In the genomic region with DNA sequence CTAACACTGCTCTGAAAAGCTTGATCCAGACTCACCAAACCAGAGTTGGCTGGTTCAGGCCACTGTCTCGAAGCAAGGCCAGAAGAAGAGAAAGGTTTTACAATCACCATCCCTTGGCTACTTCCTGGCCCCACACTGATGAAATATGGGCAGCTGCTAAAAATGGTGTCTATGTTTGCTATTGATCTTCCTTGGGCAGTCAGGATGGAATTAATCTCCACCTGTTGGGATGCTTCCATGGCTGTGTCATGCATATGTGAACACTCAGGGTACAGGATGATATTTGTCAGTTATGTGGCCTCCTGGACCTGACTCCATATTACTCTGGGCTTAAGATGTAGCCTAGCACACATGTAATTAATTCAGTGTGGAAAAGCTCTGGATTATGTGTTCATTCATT, we compare ENCODE assay signal across 18 cellular contexts.
DNase-seq lines count a peak whose midpoint lies in the region; TF ChIP-seq lines count a peak whose summit lies in the region.
"Had no signal": no experiment of that assay in that cellular context is flagged by ENCODE, and none has a peak within 500 bp of the region (broad histone marks: within the 10 kb centered on the region; RNA-seq: fewer than 3 reads in every experiment).

No MANE protein-coding gene starts in this region.

- POLR2A ChIA-PET in Caco-2 (lab: Charles Lee): no interaction called here

- CTCF ChIA-PET in Caco-2 (lab: Charles Lee): interaction anchor here (1.1 to 2.0 kb wide), 2 partner anchors 18 to 62 kb away, joined by 3 to 6 read pairs; a partner anchor contains a TSS

- H3K36me3 Mint-ChIP-seq in Caco-2 (ENCODE audit: insufficient read depth, unreplicated experiment): peaks cover 6% of the 10 kb centered on the region
- peaks cover 24% of the 10 kb centered on the region for H3K36me3 Mint-ChIP-seq in dendritic cell treated with granulocyte-macrophage colony-stimulating factor and Interleukin-4, amounts not matched to agents 40 ng/mL and 50 ng/mL, for 4 days (ENCODE audit: low read depth)
- H3K36me3 Mint-ChIP-seq: CD8-positive, alpha-beta T cell had no signal

- BruUV-seq in Caco-2 (replicated peaks; lab: Mats Ljungman, UMichigan): no TSS peak

- H3K4me1 ChIP-seq in Caco-2 (peaks cover 49% of the 10 kb centered on the region), SJCRH30 (peaks cover 15% of the 10 kb centered on the region)

- H3K27me3 ChIP-seq in Caco-2 (replicated peaks; ENCODE audit: control insufficient read depth, insufficient read depth, low read length) (no peaks in the 10 kb centered on the region), SJCRH30 (no peaks in the 10 kb centered on the region)

- H3K36me3 ChIP-seq in Caco-2 (ENCODE audit: control insufficient read depth, insufficient read depth, low read length) (no peaks in the 10 kb centered on the region), SJCRH30 (no peaks in the 10 kb centered on the region)

- intact Hi-C loops in Caco-2 (cut with micrococcal nuclease; ENCODE audit: unreplicated experiment): loop anchor here (1.0 to 5.0 kb wide), 6 partner anchors 62 to 348 kb away; a partner anchor contains a TSS
- intact Hi-C loops in dendritic cell treated with granulocyte-macrophage colony-stimulating factor and Interleukin-4, amounts not matched to agents 40 ng/mL and 50 ng/mL, for 4 days (cut with micrococcal nuclease): loop anchor here (1.0 to 10.0 kb wide), 3 partner anchors 63 to 239 kb away; a partner anchor contains a TSS

- no peak for TF ChIP-seq CTCF in Caco-2 (IDR thresholded peaks at IDR 0.05; ENCODE audit: insufficient read depth in 1 of 2, low read depth in 1 of 2, low read length in 1 of 2, severe bottlenecking in 1 of 2, unreplicated experiment in 1 of 2)

- no peaks in the 10 kb centered on the region for H3K27me3 Mint-ChIP-seq in Caco-2 (ENCODE audit: insufficient read depth, unreplicated experiment)
- H3K27me3 Mint-ChIP-seq in dendritic cell treated with granulocyte-macrophage colony-stimulating factor and Interleukin-4, amounts not matched to agents 40 ng/mL and 50 ng/mL, for 4 days: no peaks in the 10 kb centered on the region

- peak overlapping the region; percentile 81 for H3K27ac Mint-ChIP-seq in Caco-2 (ENCODE audit: unreplicated experiment)
- peak overlapping the region; percentile 96 for H3K27ac Mint-ChIP-seq in dendritic cell treated with granulocyte-macrophage colony-stimulating factor and Interleukin-4, amounts not matched to agents 40 ng/mL and 50 ng/mL, for 4 days
- H3K27ac Mint-ChIP-seq: CD8-positive, alpha-beta T cell had no signal

- DNase-seq in Caco-2: no peak
- DNase-seq in SJCRH30: peak; percentile 27 to 68
- DNase-seq in substantia nigra (lab: John Stamatoyannopoulos, UW): no peak
- no peak for DNase-seq in NCI-H748 treated with DMSO at 0.1 percent for 48 hours (lab: John Stamatoyannopoulos, UW)
- no peak for DNase-seq in effector CD4-positive, alpha-beta T cell
- no peak for DNase-seq in activated gamma-delta T cell treated with Interleukin-2 at 50 U/mL for 16 hours
- DNase-seq: Calu3; CD8-positive, alpha-beta T cell; DMS153; IMR-90; NCI-H1105; NCI-H146; NCI-H2029; NCI-H2227 treated with DMSO at 0.1 percent for 48 hours; NCI-H774; NK-92 treated with Interleukin-12 subunit alpha and Interleukin-12 subunit beta, amount 100 ng/mL, for 24 hours had no signal

- H3K27ac ChIP-seq in SJCRH30 (peak overlapping the region; percentile 57), substantia nigra (ENCODE audit: low read depth, low read length, poor library complexity, severe bottlenecking) (peak overlapping the region; percentile 94)
- H3K27ac ChIP-seq: KMS-11 had no signal

- peaks cover 30% of the 10 kb centered on the region for H3K4me1 Mint-ChIP-seq in Caco-2 (ENCODE audit: low read depth, unreplicated experiment)
- H3K4me1 Mint-ChIP-seq in dendritic cell treated with granulocyte-macrophage colony-stimulating factor and Interleukin-4, amounts not matched to agents 40 ng/mL and 50 ng/mL, for 4 days (ENCODE audit: low read depth): peaks cover 79% of the 10 kb centered on the region

- H3K4me3 ChIP-seq in Caco-2 (ENCODE audit: low read depth, low read length) (no peak overlapping the region), SJCRH30 (no peak overlapping the region)

- H3K4me3 Mint-ChIP-seq in Caco-2 (ENCODE audit: unreplicated experiment): no peak overlapping the region
- no peak overlapping the region for H3K4me3 Mint-ChIP-seq in dendritic cell treated with granulocyte-macrophage colony-stimulating factor and Interleukin-4, amounts not matched to agents 40 ng/mL and 50 ng/mL, for 4 days
- H3K4me3 Mint-ChIP-seq: CD8-positive, alpha-beta T cell had no signal

- peaks cover 9% of the 10 kb centered on the region for H3K9me3 Mint-ChIP-seq in Caco-2 (ENCODE audit: unreplicated experiment)
- H3K9me3 Mint-ChIP-seq in dendritic cell treated with granulocyte-macrophage colony-stimulating factor and Interleukin-4, amounts not matched to agents 40 ng/mL and 50 ng/mL, for 4 days: no peaks in the 10 kb centered on the region
- H3K9me3 Mint-ChIP-seq: CD8-positive, alpha-beta T cell had no signal

- no peaks in the 10 kb centered on the region for H3K9me3 ChIP-seq in Caco-2
- no peaks in the 10 kb centered on the region for H3K9me3 ChIP-seq in SJCRH30 (replicated peaks)

Comparison
In these comparisons a context has a peak if more than half of its experiments do, and no peak if none do; other contexts are left out.
1. DNase-seq: peak in SJCRH30 (2 of 2); none in Caco-2 (0 of 2), substantia nigra (0 of 49), NCI-H748 treated with DMSO at 0.1 percent for 48 hours (single experiment), effector CD4-positive, alpha-beta T cell (single experiment) and activated gamma-delta T cell treated with Interleukin-2 at 50 U/mL for 16 hours (single experiment).